Comparison of ENCODE assay signal across 26 cellular contexts in genomic region chr5:51618234-51618633, GRCh38.
"Had no signal": no experiment of that assay in that cellular context is flagged by ENCODE, and none has a peak within 500 bp of the region (broad histone marks: within the 10 kb centered on the region; RNA-seq: fewer than 3 reads in every experiment).

No MANE protein-coding gene starts in this region.

- H3K36me3 ChIP-seq: heart right ventricle, left ventricle myocardium inferior, neutrophil, ovary, prostate gland, vagina had no signal

- H3K4me1 Mint-ChIP-seq: activated naive CD8-positive, alpha-beta T cell treated with anti-CD3 and anti-CD28 coated beads, Interleukin-2, amount 10 ng/mL, durations not matched to agents 7 days and 5 days; immature natural killer cell had no signal

- H3K9me3 Mint-ChIP-seq: activated naive CD8-positive, alpha-beta T cell treated with anti-CD3 and anti-CD28 coated beads, Interleukin-2, amount 10 ng/mL, durations not matched to agents 7 days and 5 days; dendritic cell treated with granulocyte-macrophage colony-stimulating factor and Interleukin-4, amounts not matched to agents 40 ng/mL and 50 ng/mL, for 4 days; natural killer cell treated with Interleukin-12 subunit alpha and Interleukin-12 subunit beta and Interleukin-15 and Interleukin-18, amount 100 ng/mL, for 72 hours; T-helper 1 cell treated with Interleukin-12 subunit alpha and Interleukin-12 subunit beta and Interleukin-4 antibody, amounts not matched to agents 30 μg/mL and 1 μg/mL, for 36 hours; type B pancreatic cell had no signal

- DNase-seq: activated CD4-positive, alpha-beta memory T cell treated with anti-CD3 and anti-CD28 coated beads for 36 hours; activated CD4-positive, alpha-beta T cell treated with anti-CD3 and anti-CD28 coated beads for 4 hours; activated CD4-positive, CD25-positive, alpha-beta regulatory T cell; activated naive CD4-positive, alpha-beta T cell treated with anti-CD3 and anti-CD28 coated beads for 36 hours; activated naive CD8-positive, alpha-beta T cell treated with anti-CD3 and anti-CD28 coated beads, Interleukin-2, amount 10 ng/mL, durations not matched to agents 7 days and 5 days; activated T-cell treated with anti-CD3 and anti-CD28 coated beads, Interleukin-2, amount 50 U/mL, for 48 hours; amygdala; effector CD4-positive, alpha-beta T cell; erythroblast; heart right ventricle; immature natural killer cell; kidney glomerular epithelial cell; left ventricle myocardium inferior; midbrain; ovary; right cardiac atrium; stimulated activated CD4-positive, alpha-beta T cell treated with anti-CD3 and anti-CD28 coated beads, Interleukin-4, amount 100 ng/mL, for 4 hours had no signal

- H3K4me1 ChIP-seq: body of pancreas, heart right ventricle, left ventricle myocardium inferior, prostate gland, vagina had no signal

- H3K27me3 Mint-ChIP-seq: activated CD4-positive, alpha-beta memory T cell treated with anti-CD3 and anti-CD28 coated beads for 36 hours; activated naive CD8-positive, alpha-beta T cell treated with anti-CD3 and anti-CD28 coated beads, Interleukin-2, amount 10 ng/mL, durations not matched to agents 7 days and 5 days; dendritic cell treated with granulocyte-macrophage colony-stimulating factor and Interleukin-4, amounts not matched to agents 40 ng/mL and 50 ng/mL, for 4 days; natural killer cell treated with Interleukin-12 subunit alpha and Interleukin-12 subunit beta and Interleukin-15 and Interleukin-18, amount 100 ng/mL, for 72 hours; stimulated activated naive CD8-positive, alpha-beta T cell treated with anti-CD3 and anti-CD28 coated beads, Interleukin-15, Interleukin-2, amounts not matched to agents 100 ng/mL and 50 ng/mL, for 24 hours; type B pancreatic cell had no signal

- ATAC-seq: body of pancreas; heart right ventricle; natural killer cell treated with Interleukin-12 subunit alpha and Interleukin-12 subunit beta and Interleukin-15 and Interleukin-18, amount 100 ng/mL, for 72 hours; right cardiac atrium had no signal

- H3K4me3 ChIP-seq: body of pancreas, heart right ventricle, left ventricle myocardium inferior, ovary, prostate gland, vagina had no signal

- H3K27me3 ChIP-seq: body of pancreas, heart right ventricle, neutrophil, ovary, vagina had no signal

- H3K36me3 Mint-ChIP-seq: activated CD4-positive, alpha-beta memory T cell treated with anti-CD3 and anti-CD28 coated beads for 36 hours; activated naive CD8-positive, alpha-beta T cell treated with anti-CD3 and anti-CD28 coated beads, Interleukin-2, amount 10 ng/mL, durations not matched to agents 7 days and 5 days; immature natural killer cell; natural killer cell treated with Interleukin-12 subunit alpha and Interleukin-12 subunit beta and Interleukin-15 and Interleukin-18, amount 100 ng/mL, for 72 hours; type B pancreatic cell had no signal

- H3K27ac Mint-ChIP-seq: activated CD4-positive, alpha-beta memory T cell treated with anti-CD3 and anti-CD28 coated beads for 36 hours; activated naive CD4-positive, alpha-beta T cell treated with anti-CD3 and anti-CD28 coated beads for 36 hours; activated naive CD8-positive, alpha-beta T cell treated with anti-CD3 and anti-CD28 coated beads, Interleukin-2, amount 10 ng/mL, durations not matched to agents 7 days and 5 days; dendritic cell treated with granulocyte-macrophage colony-stimulating factor and Interleukin-4, amounts not matched to agents 40 ng/mL and 50 ng/mL, for 4 days; immature natural killer cell; natural killer cell treated with Interleukin-12 subunit alpha and Interleukin-12 subunit beta and Interleukin-15 and Interleukin-18, amount 100 ng/mL, for 72 hours; stimulated activated naive CD8-positive, alpha-beta T cell treated with anti-CD3 and anti-CD28 coated beads, Interleukin-15, Interleukin-2, amounts not matched to agents 100 ng/mL and 50 ng/mL, for 24 hours; T-helper 1 cell treated with Interleukin-12 subunit alpha and Interleukin-12 subunit beta and Interleukin-4 antibody, amounts not matched to agents 30 μg/mL and 1 μg/mL, for 36 hours; type B pancreatic cell had no signal

- H3K4me3 Mint-ChIP-seq: activated CD4-positive, alpha-beta memory T cell treated with anti-CD3 and anti-CD28 coated beads for 36 hours; activated naive CD4-positive, alpha-beta T cell treated with anti-CD3 and anti-CD28 coated beads for 36 hours; activated naive CD8-positive, alpha-beta T cell treated with anti-CD3 and anti-CD28 coated beads, Interleukin-2, amount 10 ng/mL, durations not matched to agents 7 days and 5 days; dendritic cell treated with granulocyte-macrophage colony-stimulating factor and Interleukin-4, amounts not matched to agents 40 ng/mL and 50 ng/mL, for 4 days; immature natural killer cell; natural killer cell treated with Interleukin-12 subunit alpha and Interleukin-12 subunit beta and Interleukin-15 and Interleukin-18, amount 100 ng/mL, for 72 hours; stimulated activated naive CD8-positive, alpha-beta T cell treated with anti-CD3 and anti-CD28 coated beads, Interleukin-15, Interleukin-2, amounts not matched to agents 100 ng/mL and 50 ng/mL, for 24 hours; T-helper 1 cell treated with Interleukin-12 subunit alpha and Interleukin-12 subunit beta and Interleukin-4 antibody, amounts not matched to agents 30 μg/mL and 1 μg/mL, for 36 hours; type B pancreatic cell had no signal

- H3K9me3 ChIP-seq: body of pancreas, heart right ventricle, left ventricle myocardium inferior, neutrophil, ovary, prostate gland, vagina had no signal

- H3K27ac ChIP-seq: body of pancreas, heart right ventricle, left ventricle myocardium inferior, neutrophil, ovary, prostate gland, vagina had no signal
